In the genomic region with DNA sequence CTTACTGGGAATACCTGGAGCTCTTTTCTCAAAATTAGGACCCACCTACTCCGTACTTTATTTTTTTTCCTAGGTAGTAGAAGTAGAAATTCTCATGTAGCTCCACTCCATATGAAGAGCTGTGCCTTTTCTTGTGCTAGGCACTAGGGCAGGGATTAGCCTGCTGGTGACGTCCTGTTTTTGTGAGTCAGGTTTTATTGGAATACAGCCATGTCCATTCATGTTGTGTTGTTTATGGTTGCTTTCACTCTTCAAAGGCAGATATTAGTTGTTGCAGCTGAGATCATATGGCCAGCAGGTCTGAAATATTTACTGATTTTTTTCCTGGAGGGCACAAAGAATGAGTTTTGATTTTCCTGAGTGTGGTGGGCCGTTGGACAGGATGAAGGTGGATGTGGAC, we compare ENCODE assay signal across 9 cellular contexts. TPM values are rescaled to one million over a fixed set of nuclear protein-coding genes. Genes with fewer than 3 reads are reported as not detected.
A peak's percentile ranks its signal among the peaks of the same experiment; 100 is the strongest.
DNase-seq lines count a peak whose midpoint lies in the region; ATAC-seq and TF ChIP-seq lines count a peak whose summit lies in the region.
"Had no signal": no experiment of that assay in that cellular context is flagged by ENCODE, and none has a peak within 500 bp of the region (broad histone marks: within the 10 kb centered on the region; RNA-seq: fewer than 3 reads in every experiment).

No MANE protein-coding gene starts in this region.

- TF ChIP-seq CTCF in BJ (IDR thresholded peaks at IDR 0.05; ENCODE audit: insufficient read depth, low read depth, low read length) = no peak
- TF ChIP-seq CTCF in astrocyte of the spinal cord (IDR thresholded peaks at IDR 0.05; ENCODE audit: low read depth, low read length) = no peak

- H3K27me3 ChIP-seq in BJ (ENCODE audit: control insufficient read depth, insufficient read depth, low read length) = no peaks in the 10 kb centered on the region

- no peak for ATAC-seq in HG02571 (IDR thresholded peaks at IDR 0.05; ENCODE audit: unreplicated experiment)

- POLR2A ChIA-PET in BJ (lab: Charles Lee) = interaction anchor here (0.7 kb wide), 1 partner anchor 1391 kb away, joined by 3 read pairs; no protein-coding TSS in a partner anchor

- CTCF ChIA-PET in BJ (lab: Yijun Ruan, JAX) = interaction anchor here (0.6 to 2.2 kb wide), 2 partner anchors 11 to 79 kb away, joined by 3 to 14 read pairs; no protein-coding TSS in a partner anchor

- DNase-seq in BJ (ENCODE audit: low read depth) (peak; percentile 19), HPDE6-E6E7 (ENCODE audit: extremely low spot score) (peak; percentile 81), astrocyte of the spinal cord (ENCODE audit: low read depth, low spot score) (peak; percentile 73), kidney tubule cell (ENCODE audit: low spot score) (peak; percentile 65), cortex of kidney (lab: John Stamatoyannopoulos, UW) (no peak)
- DNase-seq in central memory CD4-positive, alpha-beta T cell = no peak
- no peak for DNase-seq in activated CD4-positive, CD25-positive, alpha-beta regulatory T cell treated with anti-CD3 and anti-CD28 coated beads, Interleukin-2, amount 50 U/mL, for 72 hours
- DNase-seq: hypothalamus had no signal

- H3K36me3 ChIP-seq in BJ (ENCODE audit: control insufficient read depth, insufficient read depth, low read length) = no peaks in the 10 kb centered on the region

- in situ Hi-C loops in astrocyte of the spinal cord (cut with HindIII; ENCODE audit: low sequenced_read_pairs) = no loop called here

- H3K4me3 ChIP-seq in BJ (ENCODE audit: low read depth, low read length) (no peak overlapping the region), astrocyte of the spinal cord (ENCODE audit: low read depth, low read length) (no peak overlapping the region)

RNA-seq across cellular contexts. Expression of a gene that starts 20.5 kb away (rescaled TPM):
- 48.9 and 67.7 TPM in 2 replicates for polyA plus RNA-seq in BJ (2011; rRNA removed)
- polyA minus RNA-seq in BJ (2011; rRNA and poly(A)+ RNA removed) = 20.0 and 24.6 TPM in 2 replicates

Comparison
In these comparisons a context has a peak if more than half of its experiments do, and no peak if none do; other contexts are left out.
1. DNase-seq: peak in BJ (single experiment), HPDE6-E6E7 (single experiment), astrocyte of the spinal cord (single experiment) and kidney tubule cell (single experiment); none in central memory CD4-positive, alpha-beta T cell (single experiment), cortex of kidney (single experiment) and activated CD4-positive, CD25-positive, alpha-beta regulatory T cell treated with anti-CD3 and anti-CD28 coated beads, Interleukin-2, amount 50 U/mL, for 72 hours (single experiment).